5 cellular contexts compared by ENCODE assay signal in the genomic region with DNA sequence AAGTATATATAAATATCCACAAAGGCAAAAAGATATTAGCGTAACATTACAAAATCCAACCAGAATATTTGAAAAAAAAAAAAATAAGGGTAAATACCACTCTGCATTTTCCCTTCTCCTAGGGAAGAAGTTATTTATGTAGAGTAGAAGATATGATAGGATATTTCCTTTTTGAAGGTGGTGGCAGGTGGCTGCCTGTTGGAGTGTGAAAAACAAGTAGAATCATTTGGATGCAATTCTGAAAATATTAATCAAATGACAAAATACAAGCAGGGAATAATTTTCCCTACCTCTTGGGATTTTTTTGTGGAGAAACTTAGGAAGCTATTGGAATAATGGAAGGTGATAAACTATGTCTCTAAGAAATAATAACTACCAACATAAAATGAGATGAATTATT.
"Had no signal": no experiment of that assay in that cellular context is flagged by ENCODE, and none has a peak within 500 bp of the region (broad histone marks: within the 10 kb centered on the region; RNA-seq: fewer than 3 reads in every experiment).

No MANE protein-coding gene starts in this region.

- DNase-seq: H9, HCEC 1CT, IMR-90 had no signal

- ATAC-seq: GM23338, K562 had no signal

- H3K4me3 ChIP-seq: GM23338, K562 had no signal
